14 cellular contexts compared by ENCODE assay signal in the genomic region with DNA sequence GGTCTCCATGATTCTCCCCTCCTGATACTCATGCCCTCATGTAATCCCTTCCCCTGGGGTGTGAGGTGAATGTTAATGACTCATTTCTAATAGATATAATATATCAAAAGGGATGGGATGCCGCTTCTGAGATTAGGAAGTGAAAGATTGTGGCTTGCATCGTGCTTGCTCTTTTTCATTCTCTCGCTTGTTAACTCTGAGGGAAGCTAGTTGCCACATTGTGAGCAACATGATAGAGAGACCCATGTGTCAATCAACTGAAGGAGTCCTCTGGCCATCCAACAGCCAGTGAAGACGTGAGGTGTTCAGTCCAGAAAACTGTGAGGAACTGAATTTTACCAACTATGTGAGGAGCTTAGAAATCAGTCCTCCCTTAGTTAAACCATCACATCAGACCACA. TPM values are rescaled to one million over a fixed set of nuclear protein-coding genes. Genes with fewer than 3 reads are reported as not detected.
DNase-seq lines count a peak whose midpoint lies in the region; ATAC-seq and TF ChIP-seq lines count a peak whose summit lies in the region.
"Had no signal": no experiment of that assay in that cellular context is flagged by ENCODE, and none has a peak within 500 bp of the region (broad histone marks: within the 10 kb centered on the region; RNA-seq: fewer than 3 reads in every experiment).

No MANE protein-coding gene starts in this region.

- H3K27ac Mint-ChIP-seq in activated CD8-positive, alpha-beta memory T cell treated with anti-CD3 and anti-CD28 coated beads, Interleukin-2, amount 10 ng/mL, durations not matched to agents 7 days and 5 days, result no peak overlapping the region
- H3K27ac Mint-ChIP-seq in type B pancreatic cell, result no peak overlapping the region
- H3K27ac Mint-ChIP-seq: T-helper 17 cell had no signal

- ATAC-seq in activated CD8-positive, alpha-beta memory T cell treated with anti-CD3 and anti-CD28 coated beads, Interleukin-2, amount 10 ng/mL, durations not matched to agents 7 days and 5 days, result peak; percentile 27
- peak; percentile 70 for ATAC-seq in HG03280 (IDR thresholded peaks at IDR 0.05; ENCODE audit: unreplicated experiment)
- ATAC-seq: left lobe of liver, T-helper 17 cell had no signal

- H3K27me3 Mint-ChIP-seq in activated CD8-positive, alpha-beta memory T cell treated with anti-CD3 and anti-CD28 coated beads, Interleukin-2, amount 10 ng/mL, durations not matched to agents 7 days and 5 days, result no peaks in the 10 kb centered on the region
- H3K27me3 Mint-ChIP-seq in type B pancreatic cell, result peaks cover 11% of the 10 kb centered on the region
- H3K27me3 Mint-ChIP-seq: T-helper 17 cell had no signal

- no peak for DNase-seq in activated CD8-positive, alpha-beta memory T cell treated with anti-CD3 and anti-CD28 coated beads, Interleukin-2, amount 10 ng/mL, durations not matched to agents 7 days and 5 days
- DNase-seq in activated CD8-positive, alpha-beta memory T cell treated with anti-CD3 and anti-CD28 coated beads, Interleukin-2, amount 50 U/mL, for 48 hours, result no peak
- DNase-seq in HEK293T (ENCODE audit: extremely low spot score) (no peak), type B pancreatic cell (ENCODE audit: extremely low spot score, unreplicated experiment) (no peak), kidney tubule cell (ENCODE audit: low spot score) (no peak), NCI-H2227 (lab: John Stamatoyannopoulos, UW; ENCODE audit: unreplicated experiment) (no peak)
- no peak for DNase-seq in activated CD4-positive, alpha-beta T cell treated with anti-CD3 and anti-CD28 coated beads, Interleukin-2, amount 50 U/mL, for 1 hour
- DNase-seq: NCI-H187; stimulated activated CD4-positive, alpha-beta T cell treated with anti-CD3 and anti-CD28 coated beads, Interleukin-12 subunit alpha, Interleukin-12 subunit beta, amount 100 ng/mL, for 4 hours; T-helper 17 cell had no signal

- H3K4me1 Mint-ChIP-seq in activated CD8-positive, alpha-beta memory T cell treated with anti-CD3 and anti-CD28 coated beads, Interleukin-2, amount 10 ng/mL, durations not matched to agents 7 days and 5 days, result peaks cover 16% of the 10 kb centered on the region
- no peaks in the 10 kb centered on the region for H3K4me1 Mint-ChIP-seq in type B pancreatic cell (ENCODE audit: unreplicated experiment)
- H3K4me1 Mint-ChIP-seq: T-helper 17 cell had no signal

- TF ChIP-seq CTCF in type B pancreatic cell (conservative IDR thresholded peaks at IDR 0.05), result no peak

- no peak overlapping the region for H3K4me3 Mint-ChIP-seq in activated CD8-positive, alpha-beta memory T cell treated with anti-CD3 and anti-CD28 coated beads, Interleukin-2, amount 10 ng/mL, durations not matched to agents 7 days and 5 days
- no peak overlapping the region for H3K4me3 Mint-ChIP-seq in type B pancreatic cell
- H3K4me3 Mint-ChIP-seq: T-helper 17 cell had no signal

- H3K36me3 Mint-ChIP-seq in activated CD8-positive, alpha-beta memory T cell treated with anti-CD3 and anti-CD28 coated beads, Interleukin-2, amount 10 ng/mL, durations not matched to agents 7 days and 5 days, result peaks cover 7% of the 10 kb centered on the region
- H3K36me3 Mint-ChIP-seq in type B pancreatic cell, result no peaks in the 10 kb centered on the region

- peaks cover 3% of the 10 kb centered on the region for H3K9me3 Mint-ChIP-seq in activated CD8-positive, alpha-beta memory T cell treated with anti-CD3 and anti-CD28 coated beads, Interleukin-2, amount 10 ng/mL, durations not matched to agents 7 days and 5 days (ENCODE audit: low read depth)
- H3K9me3 Mint-ChIP-seq in type B pancreatic cell, result no peaks in the 10 kb centered on the region

- POLR2A ChIA-PET in HEK293T (lab: Yijun Ruan, JAX), result no interaction called here

- CTCF ChIA-PET in activated CD8-positive, alpha-beta memory T cell treated with anti-CD3 and anti-CD28 coated beads, Interleukin-2, amount 10 ng/mL, durations not matched to agents 7 days and 5 days (lab: Charles Lee), result interaction anchor here (1.3 to 1.6 kb wide), 2 partner anchors 11 to 211 kb away, joined by 3 to 4 read pairs; no protein-coding TSS in a partner anchor
- CTCF ChIA-PET in HEK293T (lab: Yijun Ruan, JAX), result no interaction called here

TF ChIP-seq in HEK293T, 16 proteins besides CTCF, POLR2A, EP300 and RAD21:
- TF ChIP-seq, protein P1, sequence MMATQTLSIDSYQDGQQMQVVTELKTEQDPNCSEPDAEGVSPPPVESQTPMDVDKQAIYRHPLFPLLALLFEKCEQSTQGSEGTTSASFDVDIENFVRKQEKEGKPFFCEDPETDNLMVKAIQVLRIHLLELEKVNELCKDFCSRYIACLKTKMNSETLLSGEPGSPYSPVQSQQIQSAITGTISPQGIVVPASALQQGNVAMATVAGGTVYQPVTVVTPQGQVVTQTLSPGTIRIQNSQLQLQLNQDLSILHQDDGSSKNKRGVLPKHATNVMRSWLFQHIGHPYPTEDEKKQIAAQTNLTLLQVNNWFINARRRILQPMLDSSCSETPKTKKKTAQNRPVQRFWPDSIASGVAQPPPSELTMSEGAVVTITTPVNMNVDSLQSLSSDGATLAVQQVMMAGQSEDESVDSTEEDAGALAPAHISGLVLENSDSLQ (IDR thresholded peaks at IDR 0.05), result 0 out of 2 replicates have a peak, but pooled peaks have one; percentile 20
- no peak for TF ChIP-seq LEF1 (IDR thresholded peaks at IDR 0.05; ENCODE audit: borderline replicate concordance)

RNA-seq across cellular contexts. Expression of a gene that starts 28.9 kb away (rescaled TPM):
- not detected for total RNA-seq in activated CD8-positive, alpha-beta memory T cell treated with anti-CD3 and anti-CD28 coated beads, Interleukin-2, amount 10 ng/mL, durations not matched to agents 7 days and 5 days
- not detected in 2 replicates for total RNA-seq in type B pancreatic cell (ENCODE audit: low replicate concordance)
- total RNA-seq: dermis microvascular lymphatic vessel endothelial cell, left lobe of liver, T-helper 17 cell had no signal

RNA-seq across cellular contexts. Expression of a gene that starts 29.6 kb away (rescaled TPM):
- 1 to 10 TPM; 4.5 to 5.5 TPM for total RNA-seq in activated CD8-positive, alpha-beta memory T cell treated with anti-CD3 and anti-CD28 coated beads, Interleukin-2, amount 10 ng/mL, durations not matched to agents 7 days and 5 days
- total RNA-seq in type B pancreatic cell (ENCODE audit: low replicate concordance), result not detected in 2 replicates
- total RNA-seq: dermis microvascular lymphatic vessel endothelial cell, frontal cortex, left lobe of liver had no signal
